Comparison of ENCODE assay signal across 1 cellular context in genomic region chr1:208047975-208048374, GRCh38.
TF ChIP-seq lines count a peak whose summit lies in the region.

No MANE protein-coding gene starts in this region.

TF ChIP-seq in GM23338, 12 proteins besides CTCF, POLR2A, EP300 and RAD21 (continued from another document):
- no peak for TF ChIP-seq ZNF462 (CRISPR knock-in tag; IDR thresholded peaks at IDR 0.05)
- no peak for TF ChIP-seq CREB1 (CRISPR knock-in tag; IDR thresholded peaks at IDR 0.05; ENCODE audit: low read depth)
- TF ChIP-seq ETS1 (IDR thresholded peaks at IDR 0.05): no peak
